In the genomic region with DNA sequence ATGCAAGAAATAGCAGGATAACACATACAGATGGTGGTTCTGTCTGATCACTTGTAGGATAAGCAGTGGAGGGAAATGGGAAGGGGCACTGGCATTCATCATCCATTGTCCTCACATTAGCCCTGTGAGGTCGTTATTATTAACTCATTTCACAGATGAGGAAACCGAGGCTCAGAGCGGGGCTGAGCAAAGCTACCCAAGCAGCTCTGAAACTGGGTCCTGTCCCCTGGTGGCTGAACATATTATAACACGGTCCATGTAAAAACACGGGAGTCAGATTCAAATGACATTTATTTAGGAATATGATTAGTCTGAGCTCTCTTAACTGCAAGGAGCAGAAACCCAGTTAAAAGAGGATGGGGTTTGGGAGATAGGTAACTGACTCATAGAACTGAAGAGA, we compare ENCODE assay signal across 12 cellular contexts. TPM values are rescaled to one million over a fixed set of nuclear protein-coding genes. Genes with fewer than 3 reads are reported as not detected.
DNase-seq lines count a peak whose midpoint lies in the region; ATAC-seq and TF ChIP-seq lines count a peak whose summit lies in the region.
"Had no signal": no experiment of that assay in that cellular context is flagged by ENCODE, and none has a peak within 500 bp of the region (broad histone marks: within the 10 kb centered on the region; RNA-seq: fewer than 3 reads in every experiment).

No MANE protein-coding gene starts in this region.

- H4K20me1 ChIP-seq in mammary epithelial cell (ENCODE audit: insufficient read depth, low read length), result no peaks in the 10 kb centered on the region

- H3K4me2 ChIP-seq in mammary epithelial cell (ENCODE audit: insufficient read depth, low read depth, low read length), result no peak overlapping the region
- no peak overlapping the region for H3K4me2 ChIP-seq in parathyroid adenoma (ENCODE audit: low read length)

- CTCF ChIA-PET in mammary epithelial cell (lab: Charles Lee; ENCODE audit: low non-redundant PET), result no interaction called here

- DNase-seq in activated CD4-positive, CD25-positive, alpha-beta regulatory T cell treated with anti-CD3 and anti-CD28 coated beads, Interleukin-2, amount 50 U/mL, for 72 hours, result peak; percentile 9
- no peak for DNase-seq in activated CD4-positive, CD25-positive, alpha-beta regulatory T cell (lab: John Stamatoyannopoulos, UW)
- DNase-seq in HuH-7 (ENCODE audit: low spot score), result peak; percentile 27
- DNase-seq in mammary epithelial cell, result no peak
- no peak for DNase-seq in SKM-1 treated with dmso at 0.1 percent for 144 hours (lab: John Stamatoyannopoulos, UW; ENCODE audit: unreplicated experiment)
- no peak for DNase-seq in activated T-cell treated with anti-CD3 and anti-CD28 coated beads, Interleukin-2, amount 50 U/mL, for 48 hours
- DNase-seq: activated CD8-positive, alpha-beta memory T cell treated with anti-CD3 and anti-CD28 coated beads, Interleukin-2, amount 10 ng/mL, durations not matched to agents 7 days and 5 days; NCI-H1694 had no signal

- H3K27ac ChIP-seq in mammary epithelial cell (ENCODE audit: insufficient read depth, low read depth, low read length) (no peak overlapping the region), parathyroid adenoma (no peak overlapping the region)
- H3K27ac ChIP-seq: SJSA1 had no signal

- dilution Hi-C loops in mammary epithelial cell (cut with HindIII; ENCODE audit: low sequenced_read_pairs), result no loop called here

- H3K4me3 ChIP-seq in mammary epithelial cell (replicated peaks in 1 of 3; ENCODE audit: insufficient read depth in 1 of 3, low read depth in 2 of 3, low read length in 3 of 3) (no peak overlapping the region), parathyroid adenoma (ENCODE audit: low read depth, low read length) (no peak overlapping the region)
- H3K4me3 ChIP-seq: HAP-1, SJSA1 had no signal

- peak; percentile 34 to 44 for TF ChIP-seq CTCF in mammary epithelial cell (conservative IDR thresholded peaks at IDR 0.05 in 1 of 2, IDR thresholded peaks at IDR 0.05 in 1 of 2; ENCODE audit: extremely low read depth in 1 of 2, insufficient read depth in 1 of 2, low read depth in 1 of 2, low read length in 2 of 2)
- TF ChIP-seq CTCF in parathyroid adenoma (IDR thresholded peaks at IDR 0.05), result peak; percentile 24

- H3K79me2 ChIP-seq in mammary epithelial cell (ENCODE audit: insufficient read depth, low read length) (no peaks in the 10 kb centered on the region), parathyroid adenoma (no peaks in the 10 kb centered on the region)

- no peaks in the 10 kb centered on the region for H3K9me3 ChIP-seq in mammary epithelial cell (replicated peaks; ENCODE audit: insufficient read depth, low read length)
- no peaks in the 10 kb centered on the region for H3K9me3 ChIP-seq in parathyroid adenoma (ENCODE audit: control insufficient read depth, low read length)
- H3K9me3 ChIP-seq: HAP-1, SJSA1 had no signal

- H3K9ac ChIP-seq in mammary epithelial cell (ENCODE audit: insufficient read depth, low read length) (no peak overlapping the region), parathyroid adenoma (no peak overlapping the region)

- intact Hi-C loops in mammary epithelial cell (cut with micrococcal nuclease), result no loop called here

- no TSS peak for BruUV-seq in mammary epithelial cell (replicated peaks; lab: Mats Ljungman, UMichigan)

- in situ Hi-C loops in mammary epithelial cell (cut with MboI; ENCODE audit: low sequenced_read_pairs in 2 of 2), result loop anchor here in 1 of 2 donors (25.0 kb wide), 1 partner anchor 164 kb away; no protein-coding TSS in a partner anchor

- 59% methylated on average over 5 of the region's 5 CpGs for WGBS in mammary epithelial cell (ENCODE audit: low coverage, missing lambda C conversion rate)

- H3K4me1 ChIP-seq in mammary epithelial cell (ENCODE audit: insufficient read depth, low read length) (no peaks in the 10 kb centered on the region), parathyroid adenoma (no peaks in the 10 kb centered on the region)
- H3K4me1 ChIP-seq: SJSA1 had no signal

- H2AFZ ChIP-seq in mammary epithelial cell (ENCODE audit: low read depth, low read length) (no peak overlapping the region), parathyroid adenoma (no peak overlapping the region)

- H3K36me3 ChIP-seq in mammary epithelial cell (ENCODE audit: insufficient read depth, low read length) (no peaks in the 10 kb centered on the region), parathyroid adenoma (ENCODE audit: control insufficient read depth, insufficient read depth, low read length) (no peaks in the 10 kb centered on the region)
- H3K36me3 ChIP-seq: HAP-1, SJSA1 had no signal

- H3K27me3 ChIP-seq in mammary epithelial cell (ENCODE audit: insufficient read depth, low read length), result no peaks in the 10 kb centered on the region
- H3K27me3 ChIP-seq in parathyroid adenoma (ENCODE audit: control insufficient read depth, insufficient read depth, low read length), result no peaks in the 10 kb centered on the region

- no peak for ATAC-seq in GM19452 (IDR thresholded peaks at IDR 0.05; ENCODE audit: unreplicated experiment)
- ATAC-seq: activated CD8-positive, alpha-beta memory T cell treated with anti-CD3 and anti-CD28 coated beads, Interleukin-2, amount 10 ng/mL, durations not matched to agents 7 days and 5 days had no signal

RNA-seq across cellular contexts. Expression of gene HRH2, which starts 43.1 kb away (rescaled TPM):
- total RNA-seq in mammary epithelial cell, result not detected
- polyA plus RNA-seq in mammary epithelial cell, result 0.01 TPM
- polyA minus RNA-seq in mammary epithelial cell, result not detected
- total RNA-seq: SJSA1 had no signal

Comparison
In these comparisons a context has a peak if more than half of its experiments do, and no peak if none do; other contexts are left out.
1. DNase-seq: peak in activated CD4-positive, CD25-positive, alpha-beta regulatory T cell treated with anti-CD3 and anti-CD28 coated beads, Interleukin-2, amount 50 U/mL, for 72 hours (single experiment) and HuH-7 (single experiment); none in activated CD4-positive, CD25-positive, alpha-beta regulatory T cell (0 of 4), mammary epithelial cell (single experiment), SKM-1 treated with dmso at 0.1 percent for 144 hours (single experiment) and activated T-cell treated with anti-CD3 and anti-CD28 coated beads, Interleukin-2, amount 50 U/mL, for 48 hours (0 of 2).